1 cellular context compared by ENCODE assay signal in genomic region chr19:39878866-39879265, GRCh38. TPM values are rescaled to one million over a fixed set of nuclear protein-coding genes. Genes with fewer than 3 reads are reported as not detected.
"Had no signal": no experiment of that assay in that cellular context is flagged by ENCODE, and none has a peak within 500 bp of the region (broad histone marks: within the 10 kb centered on the region; RNA-seq: fewer than 3 reads in every experiment).

No MANE protein-coding gene starts in this region.

RNA-seq across cellular contexts. Expression of gene FCGBP, which starts 55.6 kb away (rescaled TPM):
- total RNA-seq: GM23248 had no signal
